ENCODE assay signal across 1 cellular context in the genomic region with DNA sequence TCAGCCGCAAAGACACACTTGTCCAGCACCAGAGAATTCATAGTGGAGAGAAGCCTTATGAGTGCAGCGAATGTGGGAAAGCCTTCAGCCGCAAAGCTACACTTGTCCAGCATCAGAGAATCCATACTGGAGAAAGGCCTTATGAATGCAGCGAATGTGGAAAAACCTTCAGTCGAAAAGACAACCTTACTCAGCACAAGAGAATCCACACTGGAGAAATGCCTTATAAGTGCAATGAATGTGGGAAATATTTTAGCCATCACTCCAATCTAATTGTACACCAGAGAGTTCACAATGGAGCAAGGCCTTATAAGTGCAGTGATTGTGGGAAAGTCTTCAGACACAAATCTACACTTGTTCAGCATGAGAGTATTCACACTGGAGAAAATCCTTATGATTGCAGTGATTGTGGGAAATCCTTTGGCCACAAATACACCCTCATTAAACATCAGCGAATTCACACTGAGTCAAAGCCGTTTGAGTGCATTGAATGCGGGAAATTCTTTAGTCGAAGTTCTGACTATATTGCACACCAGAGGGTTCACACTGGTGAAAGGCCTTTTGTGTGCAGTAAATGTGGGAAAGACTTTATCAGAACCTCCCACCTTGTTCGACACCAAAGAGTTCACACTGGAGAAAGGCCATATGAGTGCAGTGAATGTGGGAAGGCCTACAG.
TF ChIP-seq lines count a peak whose summit lies in the region.

No MANE protein-coding gene starts in this region.

TF ChIP-seq in SK-N-SH, 30 proteins besides CTCF, POLR2A, EP300 and RAD21 (continued from another document):
- TF ChIP-seq GABPA (IDR thresholded peaks at IDR 0.05; ENCODE audit: low read depth) (no peak), ELF1 (IDR thresholded peaks at IDR 0.05) (no peak), FOXM1 (IDR thresholded peaks at IDR 0.05; ENCODE audit: low read depth) (no peak), SIN3A (IDR thresholded peaks at IDR 0.05; ENCODE audit: borderline replicate concordance, low read depth, low read length) (no peak)
- TF ChIP-seq, protein P1, sequence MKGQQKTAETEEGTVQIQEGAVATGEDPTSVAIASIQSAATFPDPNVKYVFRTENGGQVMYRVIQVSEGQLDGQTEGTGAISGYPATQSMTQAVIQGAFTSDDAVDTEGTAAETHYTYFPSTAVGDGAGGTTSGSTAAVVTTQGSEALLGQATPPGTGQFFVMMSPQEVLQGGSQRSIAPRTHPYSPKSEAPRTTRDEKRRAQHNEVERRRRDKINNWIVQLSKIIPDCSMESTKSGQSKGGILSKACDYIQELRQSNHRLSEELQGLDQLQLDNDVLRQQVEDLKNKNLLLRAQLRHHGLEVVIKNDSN (IDR thresholded peaks at IDR 0.05; ENCODE audit: borderline replicate concordance, low read depth): no peak
